Comparison of ENCODE assay signal across 3 cellular contexts in genomic region chr20:47400685-47401084, GRCh38.
TF ChIP-seq lines count a peak whose summit lies in the region.

No MANE protein-coding gene starts in this region.

TF ChIP-seq in SK-N-SH, 30 proteins besides CTCF, POLR2A, EP300 and RAD21 (continued from another document):
- peak; percentile 74 for TF ChIP-seq USF1 (IDR thresholded peaks at IDR 0.05; ENCODE audit: borderline replicate concordance, low read depth)
TF ChIP-seq in SK-N-SH: peak in this region for 1.

TF ChIP-seq in SK-N-SH treated with all-trans-retinoic acid at 6 μM for 48 hours, 23 proteins besides CTCF, POLR2A, EP300 and RAD21 (continued from another document):
- TF ChIP-seq POU6F1 (CRISPR knock-in tag; IDR thresholded peaks at IDR 0.05; ENCODE audit: borderline replicate concordance, low read depth) (no peak), TSHZ2 (CRISPR knock-in tag; IDR thresholded peaks at IDR 0.05) (no peak), PPARA (CRISPR knock-in tag; IDR thresholded peaks at IDR 0.05; ENCODE audit: borderline replicate concordance) (no peak), CSRNP3 (CRISPR knock-in tag; IDR thresholded peaks at IDR 0.05) (no peak), TOX (CRISPR knock-in tag; IDR thresholded peaks at IDR 0.05; ENCODE audit: borderline replicate concordance) (no peak), OSR1 (CRISPR knock-in tag; IDR thresholded peaks at IDR 0.05) (no peak), ZFP3 (CRISPR knock-in tag; IDR thresholded peaks at IDR 0.05) (no peak), CSDC2 (CRISPR knock-in tag; IDR thresholded peaks at IDR 0.05) (no peak), ARNTL (CRISPR knock-in tag; IDR thresholded peaks at IDR 0.05; ENCODE audit: borderline replicate concordance, low read depth) (no peak), ZC3H10 (CRISPR knock-in tag; IDR thresholded peaks at IDR 0.05) (no peak)

TF ChIP-seq in GM23338, 12 proteins besides CTCF, POLR2A, EP300 and RAD21 (continued from another document):
- no peak for TF ChIP-seq ETS1 (IDR thresholded peaks at IDR 0.05)
- TF ChIP-seq STAT1 (IDR thresholded peaks at IDR 0.05; ENCODE audit: unreplicated experiment) = no peak
- TF ChIP-seq NANOG (IDR thresholded peaks at IDR 0.05; ENCODE audit: borderline replicate concordance) = no peak
- TF ChIP-seq POLR2AphosphoS5 (IDR thresholded peaks at IDR 0.05; ENCODE audit: low read depth) = no peak
- TF ChIP-seq CREB1 (CRISPR knock-in tag; IDR thresholded peaks at IDR 0.05; ENCODE audit: low read depth) = no peak
- no peak for TF ChIP-seq REST (IDR thresholded peaks at IDR 0.05; ENCODE audit: unreplicated experiment)
- TF ChIP-seq EZH2 (IDR thresholded peaks at IDR 0.05; ENCODE audit: low read depth, unreplicated experiment) = no peak
- no peak for TF ChIP-seq EZH2phosphoT487 (IDR thresholded peaks at IDR 0.05; ENCODE audit: unreplicated experiment)
- TF ChIP-seq ZNF462 (CRISPR knock-in tag; IDR thresholded peaks at IDR 0.05) = no peak
TF ChIP-seq in GM23338: peak in this region for 0.
